Comparison of ENCODE assay signal across 1 cellular context in the genomic region with DNA sequence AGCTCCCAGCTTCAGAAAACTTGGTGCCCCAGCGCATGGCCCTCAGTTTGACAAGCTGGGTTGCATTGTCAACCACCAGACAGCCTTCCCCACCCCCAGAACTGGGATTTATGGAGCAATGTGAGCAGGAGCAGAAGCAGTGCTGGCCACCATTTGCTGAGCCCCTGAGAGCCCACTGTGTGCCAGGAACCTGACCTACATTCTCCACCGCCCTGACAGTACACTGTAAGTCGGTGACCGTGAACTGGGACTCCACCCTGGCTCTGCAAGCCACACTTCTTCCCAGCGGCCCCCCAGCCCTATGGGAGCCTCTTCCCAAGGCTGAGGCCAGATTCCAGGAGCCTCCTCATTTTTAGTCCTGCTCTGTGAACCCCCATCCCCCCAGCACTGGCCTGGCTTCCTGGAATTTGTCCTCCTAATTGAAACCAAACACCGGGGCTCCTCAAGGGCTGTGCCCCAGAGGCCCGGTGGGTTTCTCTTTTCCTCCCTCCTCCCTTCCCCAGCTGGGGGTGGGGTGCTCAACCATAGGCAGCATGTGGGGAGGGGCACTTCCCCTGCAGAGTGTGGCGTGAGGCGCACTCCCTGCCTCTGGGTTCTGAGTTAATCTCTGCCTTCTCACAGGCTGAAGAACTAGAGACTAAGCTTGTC.
A peak's percentile ranks its signal among the peaks of the same experiment; 100 is the strongest.
TF ChIP-seq lines count a peak whose summit lies in the region.

No MANE protein-coding gene starts in this region.

TF ChIP-seq in HepG2, 621 proteins besides CTCF, POLR2A, EP300 and RAD21 (continued from another document):
- TF ChIP-seq, protein P1, sequence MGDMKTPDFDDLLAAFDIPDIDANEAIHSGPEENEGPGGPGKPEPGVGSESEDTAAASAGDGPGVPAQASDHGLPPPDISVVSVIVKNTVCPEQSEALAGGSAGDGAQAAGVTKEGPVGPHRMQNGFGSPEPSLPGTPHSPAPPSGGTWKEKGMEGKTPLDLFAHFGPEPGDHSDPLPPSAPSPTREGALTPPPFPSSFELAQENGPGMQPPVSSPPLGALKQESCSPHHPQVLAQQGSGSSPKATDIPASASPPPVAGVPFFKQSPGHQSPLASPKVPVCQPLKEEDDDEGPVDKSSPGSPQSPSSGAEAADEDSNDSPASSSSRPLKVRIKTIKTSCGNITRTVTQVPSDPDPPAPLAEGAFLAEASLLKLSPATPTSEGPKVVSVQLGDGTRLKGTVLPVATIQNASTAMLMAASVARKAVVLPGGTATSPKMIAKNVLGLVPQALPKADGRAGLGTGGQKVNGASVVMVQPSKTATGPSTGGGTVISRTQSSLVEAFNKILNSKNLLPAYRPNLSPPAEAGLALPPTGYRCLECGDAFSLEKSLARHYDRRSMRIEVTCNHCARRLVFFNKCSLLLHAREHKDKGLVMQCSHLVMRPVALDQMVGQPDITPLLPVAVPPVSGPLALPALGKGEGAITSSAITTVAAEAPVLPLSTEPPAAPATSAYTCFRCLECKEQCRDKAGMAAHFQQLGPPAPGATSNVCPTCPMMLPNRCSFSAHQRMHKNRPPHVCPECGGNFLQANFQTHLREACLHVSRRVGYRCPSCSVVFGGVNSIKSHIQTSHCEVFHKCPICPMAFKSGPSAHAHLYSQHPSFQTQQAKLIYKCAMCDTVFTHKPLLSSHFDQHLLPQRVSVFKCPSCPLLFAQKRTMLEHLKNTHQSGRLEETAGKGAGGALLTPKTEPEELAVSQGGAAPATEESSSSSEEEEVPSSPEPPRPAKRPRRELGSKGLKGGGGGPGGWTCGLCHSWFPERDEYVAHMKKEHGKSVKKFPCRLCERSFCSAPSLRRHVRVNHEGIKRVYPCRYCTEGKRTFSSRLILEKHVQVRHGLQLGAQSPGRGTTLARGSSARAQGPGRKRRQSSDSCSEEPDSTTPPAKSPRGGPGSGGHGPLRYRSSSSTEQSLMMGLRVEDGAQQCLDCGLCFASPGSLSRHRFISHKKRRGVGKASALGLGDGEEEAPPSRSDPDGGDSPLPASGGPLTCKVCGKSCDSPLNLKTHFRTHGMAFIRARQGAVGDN (CRISPR knock-in tag; IDR thresholded peaks at IDR 0.05) = 0 out of 2 replicates have a peak, but pooled peaks have one; percentile 14
- TF ChIP-seq, protein P2, sequence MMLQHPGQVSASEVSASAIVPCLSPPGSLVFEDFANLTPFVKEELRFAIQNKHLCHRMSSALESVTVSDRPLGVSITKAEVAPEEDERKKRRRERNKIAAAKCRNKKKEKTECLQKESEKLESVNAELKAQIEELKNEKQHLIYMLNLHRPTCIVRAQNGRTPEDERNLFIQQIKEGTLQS (CRISPR knock-in tag; IDR thresholded peaks at IDR 0.05) = no peak
- no peak for TF ChIP-seq MED8 (CRISPR knock-in tag; IDR thresholded peaks at IDR 0.05; ENCODE audit: insufficient replicate concordance)
- TF ChIP-seq, protein P3, sequence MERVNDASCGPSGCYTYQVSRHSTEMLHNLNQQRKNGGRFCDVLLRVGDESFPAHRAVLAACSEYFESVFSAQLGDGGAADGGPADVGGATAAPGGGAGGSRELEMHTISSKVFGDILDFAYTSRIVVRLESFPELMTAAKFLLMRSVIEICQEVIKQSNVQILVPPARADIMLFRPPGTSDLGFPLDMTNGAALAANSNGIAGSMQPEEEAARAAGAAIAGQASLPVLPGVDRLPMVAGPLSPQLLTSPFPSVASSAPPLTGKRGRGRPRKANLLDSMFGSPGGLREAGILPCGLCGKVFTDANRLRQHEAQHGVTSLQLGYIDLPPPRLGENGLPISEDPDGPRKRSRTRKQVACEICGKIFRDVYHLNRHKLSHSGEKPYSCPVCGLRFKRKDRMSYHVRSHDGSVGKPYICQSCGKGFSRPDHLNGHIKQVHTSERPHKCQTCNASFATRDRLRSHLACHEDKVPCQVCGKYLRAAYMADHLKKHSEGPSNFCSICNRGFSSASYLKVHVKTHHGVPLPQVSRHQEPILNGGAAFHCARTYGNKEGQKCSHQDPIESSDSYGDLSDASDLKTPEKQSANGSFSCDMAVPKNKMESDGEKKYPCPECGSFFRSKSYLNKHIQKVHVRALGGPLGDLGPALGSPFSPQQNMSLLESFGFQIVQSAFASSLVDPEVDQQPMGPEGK (CRISPR knock-in tag; IDR thresholded peaks at IDR 0.05) = peak; percentile 43; the same call in 1 of the 2 replicates
- TF ChIP-seq, protein P4, sequence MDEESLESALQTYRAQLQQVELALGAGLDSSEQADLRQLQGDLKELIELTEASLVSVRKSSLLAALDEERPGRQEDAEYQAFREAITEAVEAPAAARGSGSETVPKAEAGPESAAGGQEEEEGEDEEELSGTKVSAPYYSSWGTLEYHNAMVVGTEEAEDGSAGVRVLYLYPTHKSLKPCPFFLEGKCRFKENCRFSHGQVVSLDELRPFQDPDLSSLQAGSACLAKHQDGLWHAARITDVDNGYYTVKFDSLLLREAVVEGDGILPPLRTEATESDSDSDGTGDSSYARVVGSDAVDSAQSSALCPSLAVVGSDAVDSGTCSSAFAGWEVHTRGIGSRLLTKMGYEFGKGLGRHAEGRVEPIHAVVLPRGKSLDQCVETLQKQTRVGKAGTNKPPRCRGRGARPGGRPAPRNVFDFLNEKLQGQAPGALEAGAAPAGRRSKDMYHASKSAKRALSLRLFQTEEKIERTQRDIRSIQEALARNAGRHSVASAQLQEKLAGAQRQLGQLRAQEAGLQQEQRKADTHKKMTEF (CRISPR knock-in tag; IDR thresholded peaks at IDR 0.05) = no peak
- TF ChIP-seq FOXP1 (IDR thresholded peaks at IDR 0.05) = no peak
- no peak for TF ChIP-seq FOXP1 (CRISPR knock-in tag; IDR thresholded peaks at IDR 0.05)
